Comparison of ENCODE assay signal across 13 cellular contexts in genomic region chr10:61837748-61838055, GRCh38.
DNase-seq lines count a peak whose midpoint lies in the region; ATAC-seq, FAIRE-seq and TF ChIP-seq lines count a peak whose summit lies in the region.
"Had no signal": no experiment of that assay in that cellular context is flagged by ENCODE, and none has a peak within 500 bp of the region (broad histone marks: within the 10 kb centered on the region; RNA-seq: fewer than 3 reads in every experiment).

No MANE protein-coding gene starts in this region.

- TF ChIP-seq RAD21 in A549 (conservative IDR thresholded peaks at IDR 0.05 in 1 of 2, IDR thresholded peaks at IDR 0.05 in 1 of 2): no peak

- H3K4me2 ChIP-seq in A549: peak overlapping the region; percentile 89

- POLR2A ChIA-PET in A549 (lab: Yijun Ruan, JAX): interaction anchor here (0.7 kb wide), 1 partner anchor 47 kb away, joined by 4 read pairs; no protein-coding TSS in a partner anchor

- no peaks in the 10 kb centered on the region for H3K27me3 Mint-ChIP-seq in chondrocyte (ENCODE audit: low read depth)
- H3K27me3 Mint-ChIP-seq in stimulated activated naive CD8-positive, alpha-beta T cell treated with anti-CD3 and anti-CD28 coated beads, Interleukin-15, amount 100 ng/mL, for 72 hours: no peaks in the 10 kb centered on the region
- H3K27me3 Mint-ChIP-seq: natural killer cell treated with Interleukin-12 subunit alpha and Interleukin-12 subunit beta and Interleukin-15 and Interleukin-18, amount 100 ng/mL, for 72 hours had no signal

- H3K27ac ChIP-seq in A549 (peak overlapping the region; percentile 61 to 81), pancreas (peak overlapping the region; percentile 18 to 83 (median 58))

- H3K9me3 Mint-ChIP-seq in chondrocyte (ENCODE audit: low read depth): no peaks in the 10 kb centered on the region
- H3K9me3 Mint-ChIP-seq in stimulated activated naive CD8-positive, alpha-beta T cell treated with anti-CD3 and anti-CD28 coated beads, Interleukin-15, amount 100 ng/mL, for 72 hours: no peaks in the 10 kb centered on the region
- H3K9me3 Mint-ChIP-seq: natural killer cell treated with Interleukin-12 subunit alpha and Interleukin-12 subunit beta and Interleukin-15 and Interleukin-18, amount 100 ng/mL, for 72 hours had no signal

- intact Hi-C loops in pancreas (cut with DNase I): no loop called here

- no peak for TF ChIP-seq POLR2A in A549 (IDR thresholded peaks at IDR 0.05; ENCODE audit: low read length)

- H3K9me3 ChIP-seq in A549: 0 out of 3 replicates have a peak, but pooled peaks cover 2% of the 10 kb centered on the region
- no peaks in the 10 kb centered on the region for H3K9me3 ChIP-seq in pancreas

- peak overlapping the region; percentile 85 for H3K27ac Mint-ChIP-seq in chondrocyte (ENCODE audit: unreplicated experiment)
- H3K27ac Mint-ChIP-seq in stimulated activated naive CD8-positive, alpha-beta T cell treated with anti-CD3 and anti-CD28 coated beads, Interleukin-15, amount 100 ng/mL, for 72 hours: no peak overlapping the region
- H3K27ac Mint-ChIP-seq: natural killer cell treated with Interleukin-12 subunit alpha and Interleukin-12 subunit beta and Interleukin-15 and Interleukin-18, amount 100 ng/mL, for 72 hours had no signal

- H3K36me3 ChIP-seq in pancreas: no peaks in the 10 kb centered on the region

- H3K4me1 Mint-ChIP-seq in chondrocyte (ENCODE audit: low read depth): peaks cover 46% of the 10 kb centered on the region
- H3K4me1 Mint-ChIP-seq in stimulated activated naive CD8-positive, alpha-beta T cell treated with anti-CD3 and anti-CD28 coated beads, Interleukin-15, amount 100 ng/mL, for 72 hours: peaks cover 19% of the 10 kb centered on the region

- no peak overlapping the region for H3K4me3 Mint-ChIP-seq in chondrocyte (ENCODE audit: unreplicated experiment)
- no peak overlapping the region for H3K4me3 Mint-ChIP-seq in stimulated activated naive CD8-positive, alpha-beta T cell treated with anti-CD3 and anti-CD28 coated beads, Interleukin-15, amount 100 ng/mL, for 72 hours
- H3K4me3 Mint-ChIP-seq: natural killer cell treated with Interleukin-12 subunit alpha and Interleukin-12 subunit beta and Interleukin-15 and Interleukin-18, amount 100 ng/mL, for 72 hours had no signal

- H3K36me3 Mint-ChIP-seq in chondrocyte (ENCODE audit: low read depth): no peaks in the 10 kb centered on the region
- H3K36me3 Mint-ChIP-seq: natural killer cell treated with Interleukin-12 subunit alpha and Interleukin-12 subunit beta and Interleukin-15 and Interleukin-18, amount 100 ng/mL, for 72 hours had no signal

- H3K4me1 ChIP-seq in A549 (peaks cover 30% of the 10 kb centered on the region), pancreas (peaks cover 31 to 54% (median 53%) of the 10 kb centered on the region in 3 donors)

- no peak for TF ChIP-seq EP300 in A549 (IDR thresholded peaks at IDR 0.05)

- CTCF ChIA-PET in A549 (lab: Yijun Ruan, JAX): interaction anchor here (0.5 to 1.7 kb wide), 4 partner anchors 10 to 87 kb away, joined by 4 to 8 read pairs (median 4); no protein-coding TSS in a partner anchor

- WGBS in A549 (ENCODE audit: missing lambda C conversion rate): 16% methylated on average over 4 of the region's 5 CpGs
- WGBS in pancreas, 2 donors: 4 to 8% methylated on average over 5 of the region's 5 CpGs

- TF ChIP-seq CTCF in A549 (IDR thresholded peaks at IDR 0.05) (no peak), chondrocyte (IDR thresholded peaks at IDR 0.05) (no peak), pancreas (IDR thresholded peaks at IDR 0.05) (no peak)

- no peaks in the 10 kb centered on the region for H3K27me3 ChIP-seq in pancreas

- H3K4me3 ChIP-seq in A549 (peak overlapping the region; percentile 20), pancreas (peak overlapping the region in 2 of 4 donors; percentile 0 to 12)

- DNase-seq in A549 (ENCODE audit: low read depth in 1 of 2, low spot score in 1 of 2) (peak; percentile 7 to 18), HuH-7 (ENCODE audit: low spot score) (peak; percentile 44), chondrocyte (ENCODE audit: low spot score) (no peak), pancreas (no peak)
- DNase-seq in stimulated activated CD4-positive, alpha-beta T cell treated with anti-CD3 and anti-CD28 coated beads, Interleukin-2, amount 100 ng/mL, for 24 hours: no peak
- DNase-seq in stimulated activated naive CD8-positive, alpha-beta T cell treated with anti-CD3 and anti-CD28 coated beads, Interleukin-15, amount 100 ng/mL, for 72 hours: no peak
- DNase-seq: activated CD4-positive, alpha-beta T cell treated with anti-CD3 and anti-CD28 coated beads for 1 hour; activated gamma-delta T cell treated with Interleukin-2 at 50 U/mL for 16 hours; NCI-H2081; stimulated activated CD4-positive, alpha-beta T cell treated with anti-CD3 and anti-CD28 coated beads, Interleukin-2, amount 100 ng/mL, for 48 hours had no signal

- FAIRE-seq in A549 (lab: Jason Lieb, UNC) (no peak), pancreas (lab: Jason Lieb, UNC) (no peak)

- ATAC-seq in A549: peak; percentile 57 to 66; a peak in 5 of 6 replicates
- ATAC-seq in pancreas: no peak
- ATAC-seq in HG03521 (IDR thresholded peaks at IDR 0.05; ENCODE audit: unreplicated experiment): no peak
- ATAC-seq in stimulated activated naive CD8-positive, alpha-beta T cell treated with anti-CD3 and anti-CD28 coated beads, Interleukin-15, amount 100 ng/mL, for 72 hours: no peak
- ATAC-seq in HG03280 (IDR thresholded peaks at IDR 0.05; ENCODE audit: unreplicated experiment): no peak
- ATAC-seq: natural killer cell treated with Interleukin-12 subunit alpha and Interleukin-12 subunit beta and Interleukin-15 and Interleukin-18, amount 100 ng/mL, for 72 hours had no signal

TF ChIP-seq in A549, 52 proteins besides CTCF, POLR2A, EP300 and RAD21:
- TF ChIP-seq CEBPB (IDR thresholded peaks at IDR 0.05) (no peak), BHLHE40 (IDR thresholded peaks at IDR 0.05; ENCODE audit: low read depth, low read length) (no peak), RARB (CRISPR knock-in tag; IDR thresholded peaks at IDR 0.05) (no peak), HEYL (CRISPR knock-in tag; IDR thresholded peaks at IDR 0.05) (no peak), HOXB5 (CRISPR knock-in tag; IDR thresholded peaks at IDR 0.05) (no peak), MYC (IDR thresholded peaks at IDR 0.05; ENCODE audit: borderline replicate concordance, low read length) (no peak), MAX (IDR thresholded peaks at IDR 0.05) (no peak), FOSB (CRISPR knock-in tag; IDR thresholded peaks at IDR 0.05) (no peak), RFX5 (IDR thresholded peaks at IDR 0.05) (no peak), ELK1 (IDR thresholded peaks at IDR 0.05; ENCODE audit: low read depth, low read length) (no peak)
- TF ChIP-seq, protein P1, sequence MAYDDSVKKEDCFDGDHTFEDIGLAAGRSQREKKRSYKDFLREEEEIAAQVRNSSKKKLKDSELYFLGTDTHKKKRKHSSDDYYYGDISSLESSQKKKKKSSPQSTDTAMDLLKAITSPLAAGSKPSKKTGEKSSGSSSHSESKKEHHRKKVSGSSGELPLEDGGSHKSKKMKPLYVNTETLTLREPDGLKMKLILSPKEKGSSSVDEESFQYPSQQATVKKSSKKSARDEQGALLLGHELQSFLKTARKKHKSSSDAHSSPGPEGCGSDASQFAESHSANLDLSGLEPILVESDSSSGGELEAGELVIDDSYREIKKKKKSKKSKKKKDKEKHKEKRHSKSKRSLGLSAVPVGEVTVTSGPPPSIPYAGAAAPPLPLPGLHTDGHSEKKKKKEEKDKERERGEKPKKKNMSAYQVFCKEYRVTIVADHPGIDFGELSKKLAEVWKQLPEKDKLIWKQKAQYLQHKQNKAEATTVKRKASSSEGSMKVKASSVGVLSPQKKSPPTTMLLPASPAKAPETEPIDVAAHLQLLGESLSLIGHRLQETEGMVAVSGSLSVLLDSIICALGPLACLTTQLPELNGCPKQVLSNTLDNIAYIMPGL (CRISPR knock-in tag; IDR thresholded peaks at IDR 0.05; ENCODE audit: borderline replicate concordance): no peak

Comparison
In these comparisons a context has a peak if more than half of its experiments do, and no peak if none do; other contexts are left out.
1. ATAC-seq: peak in A549 (2 of 2); none in pancreas (0 of 4), HG03521 (single experiment), stimulated activated naive CD8-positive, alpha-beta T cell treated with anti-CD3 and anti-CD28 coated beads, Interleukin-15, amount 100 ng/mL, for 72 hours (single experiment) and HG03280 (single experiment).
2. DNase-seq: peak in A549 (2 of 2) and HuH-7 (single experiment); none in chondrocyte (single experiment), pancreas (0 of 6), stimulated activated CD4-positive, alpha-beta T cell treated with anti-CD3 and anti-CD28 coated beads, Interleukin-2, amount 100 ng/mL, for 24 hours (0 of 2) and stimulated activated naive CD8-positive, alpha-beta T cell treated with anti-CD3 and anti-CD28 coated beads, Interleukin-15, amount 100 ng/mL, for 72 hours (0 of 2).